Comparison of ENCODE assay signal across 12 cellular contexts in the genomic region with DNA sequence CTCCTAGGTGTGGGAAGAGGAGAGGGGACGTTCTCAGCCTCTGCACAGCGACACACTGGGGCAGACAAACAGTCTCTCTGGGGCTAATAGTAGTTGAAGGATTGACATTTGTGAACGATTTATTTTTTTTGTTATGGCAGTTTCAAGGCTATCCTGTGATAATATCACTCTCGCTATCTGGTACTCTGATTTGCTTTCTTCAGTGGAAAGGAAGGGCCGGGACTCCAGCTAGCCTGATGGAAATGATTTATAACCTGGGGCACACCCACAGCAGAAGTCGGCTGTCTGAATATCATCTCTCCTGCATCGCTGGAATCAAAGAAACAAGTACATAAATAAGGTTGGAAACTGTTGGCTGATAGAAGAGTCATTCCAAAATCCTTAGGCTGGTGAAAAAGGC.
DNase-seq lines count a peak whose midpoint lies in the region; ATAC-seq and TF ChIP-seq lines count a peak whose summit lies in the region.
"Had no signal": no experiment of that assay in that cellular context is flagged by ENCODE, and none has a peak within 500 bp of the region (broad histone marks: within the 10 kb centered on the region; RNA-seq: fewer than 3 reads in every experiment).

No MANE protein-coding gene starts in this region.

- H3K9me3 ChIP-seq in SK-N-SH = no peaks in the 10 kb centered on the region
- H3K9me3 ChIP-seq in neuronal stem cell (replicated peaks in 1 of 2; ENCODE audit: control insufficient read depth in 2 of 2, insufficient read depth in 1 of 2, low read depth in 1 of 2, low read length in 2 of 2) = no peaks in the 10 kb centered on the region
- H3K9me3 ChIP-seq: heart left ventricle, left lung had no signal

- intact Hi-C loops in left ventricle myocardium superior (cut with micrococcal nuclease) = no loop called here

- H3K18ac ChIP-seq in neuronal stem cell (ENCODE audit: low read length) = no peak overlapping the region

- H3K27ac ChIP-seq in SK-N-SH (ENCODE audit: low read depth in 2 of 2, low read length in 1 of 2) = peak overlapping the region in 1 of 2 experiments; percentile 85; a peak in 2 of 4 replicates
- peak overlapping the region; percentile 65 for H3K27ac ChIP-seq in cingulate gyrus (ENCODE audit: low read depth, low read length)
- H3K27ac ChIP-seq in neuronal stem cell (replicated peaks; ENCODE audit: low read length) = no peak overlapping the region
- H3K27ac ChIP-seq: brain microvascular endothelial cell, left lung had no signal

- H4K20me1 ChIP-seq in SK-N-SH (ENCODE audit: insufficient read depth) = no peaks in the 10 kb centered on the region

- H3K14ac ChIP-seq in neuronal stem cell (ENCODE audit: low read length) = no peak overlapping the region

- no peaks in the 10 kb centered on the region for H3K36me3 ChIP-seq in SK-N-SH (replicated peaks in 1 of 2; ENCODE audit: control insufficient read depth in 1 of 2, insufficient read depth in 2 of 2, low read length in 1 of 2)
- H3K36me3 ChIP-seq in neuronal stem cell (replicated peaks in 1 of 2; ENCODE audit: control insufficient read depth in 2 of 2, insufficient read depth in 2 of 2, low read length in 2 of 2) = no peaks in the 10 kb centered on the region
- H3K36me3 ChIP-seq: brain microvascular endothelial cell, heart left ventricle, left lung had no signal

- 40% methylated on average over 7 of the region's 7 CpGs for WGBS in SK-N-SH (ENCODE audit: low lambda C conversion rate)
- WGBS in neuronal stem cell (ENCODE audit: extremely low coverage in 2 of 2, insufficient read length in 2 of 2, insufficient replicate concordance in 1 of 2), 2 donors = no CpG with 5 or more reads among the region's 7 CpGs

- no peak overlapping the region for H2AK5ac ChIP-seq in neuronal stem cell (ENCODE audit: low read depth, low read length)

- H2BK120ac ChIP-seq in neuronal stem cell (ENCODE audit: low read depth, low read length) = no peak overlapping the region

- H2AFZ ChIP-seq in SK-N-SH (ENCODE audit: low read depth) (no peak overlapping the region), neuronal stem cell (ENCODE audit: low read length) (peak overlapping the region; percentile 61)

- no peaks in the 10 kb centered on the region for H3K9me2 ChIP-seq in SK-N-SH

- no peaks in the 10 kb centered on the region for H3K79me1 ChIP-seq in neuronal stem cell (ENCODE audit: low read depth, low read length)

- CTCF ChIA-PET in SK-N-SH (lab: Yijun Ruan, JAX) = interaction anchor here (0.6 to 6.3 kb wide), 14 partner anchors 12 to 269 kb away, joined by 3 to 64 read pairs (median 4); no protein-coding TSS in a partner anchor

- no peaks in the 10 kb centered on the region for H3K79me2 ChIP-seq in SK-N-SH (ENCODE audit: insufficient read depth)

- H3K23ac ChIP-seq in neuronal stem cell (ENCODE audit: low read depth, low read length, poor library complexity) = no peak overlapping the region

- TF ChIP-seq EP300 in SK-N-SH (IDR thresholded peaks at IDR 0.05; ENCODE audit: borderline replicate concordance in 1 of 2, low read depth in 1 of 2, low read length in 1 of 2) = no peak

- H3K4me3 ChIP-seq in SK-N-SH (ENCODE audit: low read depth in 2 of 2, low read length in 1 of 2) (no peak overlapping the region), neuronal stem cell (ENCODE audit: low read length in 2 of 2) (no peak overlapping the region)
- H3K4me3 ChIP-seq: heart left ventricle, left lung had no signal

- POLR2A ChIA-PET in SK-N-SH (lab: Yijun Ruan, JAX) = interaction anchor here (1.0 kb wide), 1 partner anchor 29 kb away, joined by 3 read pairs; no protein-coding TSS in a partner anchor

- peaks cover 56% of the 10 kb centered on the region for H3K27me3 ChIP-seq in SK-N-SH (ENCODE audit: insufficient read depth)
- peaks cover 0 to 8% (median 0%) of the 10 kb centered on the region in 3 experiments for H3K27me3 ChIP-seq in neuronal stem cell (ENCODE audit: control insufficient read depth in 3 of 3, insufficient read depth in 3 of 3, low read depth in 1 of 3, low read length in 3 of 3)
- H3K27me3 ChIP-seq: heart left ventricle, left lung had no signal

- H2BK15ac ChIP-seq in neuronal stem cell (ENCODE audit: low read length) = no peak overlapping the region

- H3K9ac ChIP-seq in SK-N-SH (no peak overlapping the region), neuronal stem cell (ENCODE audit: low read depth, low read length, poor library complexity) (no peak overlapping the region)

- no peak overlapping the region for H4K8ac ChIP-seq in neuronal stem cell (ENCODE audit: low read depth, low read length)

- peaks cover 0 to 53% of the 10 kb centered on the region in 2 experiments; a peak in 2 of 4 replicates for H3K4me1 ChIP-seq in SK-N-SH (ENCODE audit: control insufficient read depth in 1 of 2, insufficient read depth in 2 of 2, low read depth in 1 of 2, low read length in 1 of 2)
- H3K4me1 ChIP-seq in neuronal stem cell (ENCODE audit: control insufficient read depth in 2 of 2, insufficient read depth in 1 of 2, low read depth in 1 of 2, low read length in 2 of 2) = peaks cover 19 to 42% of the 10 kb centered on the region in 2 donors

- H2BK5ac ChIP-seq in neuronal stem cell (ENCODE audit: low read length) = no peak overlapping the region

- no peak overlapping the region for H4K91ac ChIP-seq in neuronal stem cell (ENCODE audit: low read depth, low read length, poor library complexity)

- no peaks in the 10 kb centered on the region for H3F3A ChIP-seq in SK-N-SH (replicated peaks; ENCODE audit: insufficient read depth)

- H3K4ac ChIP-seq in neuronal stem cell (ENCODE audit: low read length) = no peak overlapping the region

- no peak for TF ChIP-seq CTCF in SK-N-SH (IDR thresholded peaks at IDR 0.05)

- ATAC-seq in SK-N-SH treated with all-trans-retinoic acid at 6 μM for 48 hours (no peak), HG02840 (IDR thresholded peaks at IDR 0.05; ENCODE audit: low FRiP score, unreplicated experiment) (no peak), left ventricle myocardium superior (no peak)
- ATAC-seq: Panc1 had no signal

- no peak overlapping the region for H2BK12ac ChIP-seq in neuronal stem cell (ENCODE audit: low read length)

- H3K4me2 ChIP-seq in SK-N-SH = no peak overlapping the region
- H3K4me2 ChIP-seq in neuronal stem cell (ENCODE audit: insufficient read depth, low read length, poor library complexity, severe bottlenecking) = no peak overlapping the region

- peak; percentile 39 for DNase-seq in SK-N-SH
- DNase-seq in NCI-H526 treated with DMSO at 0.1 percent for 48 hours (lab: John Stamatoyannopoulos, UW) = peak; percentile 22
- no peak for DNase-seq in neuronal stem cell (ENCODE audit: low spot score)
- DNase-seq in left ventricle myocardium superior = no peak
- DNase-seq in NK-92 (lab: John Stamatoyannopoulos, UW; ENCODE audit: unreplicated experiment) = no peak
- DNase-seq: brain microvascular endothelial cell, left lung had no signal

- TF ChIP-seq RAD21 in SK-N-SH (IDR thresholded peaks at IDR 0.05; ENCODE audit: low read length) = no peak

TF ChIP-seq in SK-N-SH, 30 proteins besides CTCF, POLR2A, EP300 and RAD21:
- TF ChIP-seq GATA2 (CRISPR knock-in tag; IDR thresholded peaks at IDR 0.05) = peak; percentile 65
- no peak for TF ChIP-seq TAF1 (IDR thresholded peaks at IDR 0.05; ENCODE audit: borderline replicate concordance, low read depth, low read length)
TF ChIP-seq in SK-N-SH: peak in this region for 1.

TF ChIP-seq in SK-N-SH treated with all-trans-retinoic acid at 6 μM for 48 hours, 23 proteins besides CTCF, POLR2A, EP300 and RAD21:
- no peak for TF ChIP-seq ZFP30 (CRISPR knock-in tag; IDR thresholded peaks at IDR 0.05)

Comparison
In these comparisons a context has a peak if more than half of its experiments do, and no peak if none do; other contexts are left out.
1. DNase-seq: peak in SK-N-SH (single experiment) and NCI-H526 treated with DMSO at 0.1 percent for 48 hours (single experiment); none in neuronal stem cell (single experiment), left ventricle myocardium superior (single experiment) and NK-92 (single experiment).